ENCODE assay signal across 19 cellular contexts in genomic region chrX:130719399-130719798, GRCh38.
"Had no signal": no experiment of that assay in that cellular context is flagged by ENCODE, and none has a peak within 500 bp of the region (broad histone marks: within the 10 kb centered on the region; RNA-seq: fewer than 3 reads in every experiment).

No MANE protein-coding gene starts in this region.

- H3K36me3 Mint-ChIP-seq: immature natural killer cell; natural killer cell treated with Interleukin-12 subunit alpha and Interleukin-12 subunit beta and Interleukin-15 and Interleukin-18, amount 100 ng/mL, for 72 hours had no signal

- H3K4me3 Mint-ChIP-seq: effector memory CD8-positive, alpha-beta T cell; immature natural killer cell; memory B cell; natural killer cell treated with Interleukin-12 subunit alpha and Interleukin-12 subunit beta and Interleukin-15 and Interleukin-18, amount 100 ng/mL, for 72 hours had no signal

- DNase-seq: effector memory CD8-positive, alpha-beta T cell; esophagus squamous epithelium; foreskin fibroblast; immature natural killer cell; left ventricle myocardium inferior; lower lobe of right lung; midbrain; posterior cingulate gyrus; right cardiac atrium; small intestine; stimulated activated CD4-positive, alpha-beta T cell treated with anti-CD3 and anti-CD28 coated beads, Interleukin-12 subunit alpha, Interleukin-12 subunit beta, amount 100 ng/mL, for 4 hours; stimulated activated naive CD4-positive, alpha-beta T cell; stomach; substantia nigra; transverse colon had no signal

- H3K4me1 Mint-ChIP-seq: immature natural killer cell had no signal

- H3K9me3 ChIP-seq: esophagus squamous epithelium, gastroesophageal sphincter, left ventricle myocardium inferior, lower lobe of right lung, stomach, thoracic aorta, transverse colon had no signal

- ATAC-seq: effector memory CD8-positive, alpha-beta T cell; gastroesophageal sphincter; lower lobe of right lung; natural killer cell treated with Interleukin-12 subunit alpha and Interleukin-12 subunit beta and Interleukin-15 and Interleukin-18, amount 100 ng/mL, for 72 hours; right cardiac atrium had no signal

- H3K27ac ChIP-seq: esophagus squamous epithelium, gastroesophageal sphincter, left ventricle myocardium inferior, lower lobe of right lung, stomach, thoracic aorta, transverse colon had no signal

- H3K27me3 ChIP-seq: esophagus squamous epithelium, gastroesophageal sphincter, stomach, transverse colon had no signal

- H3K36me3 ChIP-seq: esophagus squamous epithelium, gastroesophageal sphincter, left ventricle myocardium inferior, lower lobe of right lung, stomach, thoracic aorta, transverse colon had no signal

- H3K4me3 ChIP-seq: esophagus squamous epithelium, gastroesophageal sphincter, left ventricle myocardium inferior, lower lobe of right lung, stomach, thoracic aorta, transverse colon had no signal

- H3K9me3 Mint-ChIP-seq: effector memory CD8-positive, alpha-beta T cell; immature natural killer cell; memory B cell; natural killer cell treated with Interleukin-12 subunit alpha and Interleukin-12 subunit beta and Interleukin-15 and Interleukin-18, amount 100 ng/mL, for 72 hours had no signal

- H3K27me3 Mint-ChIP-seq: effector memory CD8-positive, alpha-beta T cell; memory B cell had no signal

- H3K27ac Mint-ChIP-seq: effector memory CD8-positive, alpha-beta T cell; immature natural killer cell; memory B cell; natural killer cell treated with Interleukin-12 subunit alpha and Interleukin-12 subunit beta and Interleukin-15 and Interleukin-18, amount 100 ng/mL, for 72 hours had no signal

- H3K4me1 ChIP-seq: esophagus squamous epithelium, gastroesophageal sphincter, left ventricle myocardium inferior, lower lobe of right lung, stomach had no signal
